In the genomic region with DNA sequence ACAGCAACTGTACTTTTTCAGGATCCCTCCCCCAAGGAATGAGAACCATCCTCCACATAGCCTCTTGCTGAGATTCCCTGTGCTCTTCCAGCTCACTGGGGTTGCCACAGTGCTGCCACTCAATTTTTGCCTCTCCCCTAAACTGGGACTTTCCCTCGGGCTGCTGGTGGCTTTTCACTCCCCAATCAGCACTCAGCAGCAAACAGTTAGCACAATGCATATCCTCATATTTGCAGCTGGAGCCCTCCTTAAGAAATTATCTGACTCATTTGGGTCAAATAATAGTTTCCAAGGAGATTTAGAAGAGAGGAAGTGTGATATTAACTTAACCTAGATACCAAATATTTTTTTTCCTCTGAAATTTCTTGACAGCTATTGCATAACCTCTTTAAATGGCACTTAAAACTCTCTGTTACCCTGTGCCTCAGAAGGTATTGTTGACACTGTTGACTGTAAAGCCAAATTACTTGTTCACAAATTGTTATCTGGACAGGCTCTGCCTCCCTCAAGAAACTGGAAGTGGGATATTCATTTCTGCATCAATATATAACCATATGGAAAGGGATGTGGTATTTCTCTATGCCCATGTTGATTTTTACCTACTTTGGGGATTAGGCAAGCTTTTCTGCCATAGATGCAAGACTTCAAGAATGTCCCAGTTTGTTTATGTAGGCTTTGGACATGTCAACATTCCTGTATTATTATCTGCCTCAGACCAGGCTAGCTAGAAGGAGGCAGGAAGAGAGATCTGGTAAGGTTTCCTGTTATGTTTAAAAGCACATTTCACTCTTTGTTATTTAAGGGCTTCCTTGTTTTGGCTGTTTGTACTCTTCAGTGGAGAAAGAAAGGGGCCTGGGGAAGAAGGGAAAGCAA, we compare ENCODE assay signal across 1 cellular context.
TF ChIP-seq lines count a peak whose summit lies in the region.

No MANE protein-coding gene starts in this region.

TF ChIP-seq in GM23338, 12 proteins besides CTCF, POLR2A, EP300 and RAD21 (continued from another document):
- TF ChIP-seq POLR2AphosphoS5 (IDR thresholded peaks at IDR 0.05; ENCODE audit: low read depth) (no peak), STAT1 (IDR thresholded peaks at IDR 0.05; ENCODE audit: unreplicated experiment) (no peak), ZNF331 (CRISPR knock-in tag; IDR thresholded peaks at IDR 0.05; ENCODE audit: low read depth) (no peak), NANOG (IDR thresholded peaks at IDR 0.05; ENCODE audit: borderline replicate concordance) (no peak), EZH2 (IDR thresholded peaks at IDR 0.05; ENCODE audit: low read depth, unreplicated experiment) (no peak), CREB1 (CRISPR knock-in tag; IDR thresholded peaks at IDR 0.05; ENCODE audit: low read depth) (no peak)
- TF ChIP-seq, protein P1, sequence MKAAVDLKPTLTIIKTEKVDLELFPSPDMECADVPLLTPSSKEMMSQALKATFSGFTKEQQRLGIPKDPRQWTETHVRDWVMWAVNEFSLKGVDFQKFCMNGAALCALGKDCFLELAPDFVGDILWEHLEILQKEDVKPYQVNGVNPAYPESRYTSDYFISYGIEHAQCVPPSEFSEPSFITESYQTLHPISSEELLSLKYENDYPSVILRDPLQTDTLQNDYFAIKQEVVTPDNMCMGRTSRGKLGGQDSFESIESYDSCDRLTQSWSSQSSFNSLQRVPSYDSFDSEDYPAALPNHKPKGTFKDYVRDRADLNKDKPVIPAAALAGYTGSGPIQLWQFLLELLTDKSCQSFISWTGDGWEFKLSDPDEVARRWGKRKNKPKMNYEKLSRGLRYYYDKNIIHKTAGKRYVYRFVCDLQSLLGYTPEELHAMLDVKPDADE (IDR thresholded peaks at IDR 0.05), result no peak
- TF ChIP-seq, protein P2, sequence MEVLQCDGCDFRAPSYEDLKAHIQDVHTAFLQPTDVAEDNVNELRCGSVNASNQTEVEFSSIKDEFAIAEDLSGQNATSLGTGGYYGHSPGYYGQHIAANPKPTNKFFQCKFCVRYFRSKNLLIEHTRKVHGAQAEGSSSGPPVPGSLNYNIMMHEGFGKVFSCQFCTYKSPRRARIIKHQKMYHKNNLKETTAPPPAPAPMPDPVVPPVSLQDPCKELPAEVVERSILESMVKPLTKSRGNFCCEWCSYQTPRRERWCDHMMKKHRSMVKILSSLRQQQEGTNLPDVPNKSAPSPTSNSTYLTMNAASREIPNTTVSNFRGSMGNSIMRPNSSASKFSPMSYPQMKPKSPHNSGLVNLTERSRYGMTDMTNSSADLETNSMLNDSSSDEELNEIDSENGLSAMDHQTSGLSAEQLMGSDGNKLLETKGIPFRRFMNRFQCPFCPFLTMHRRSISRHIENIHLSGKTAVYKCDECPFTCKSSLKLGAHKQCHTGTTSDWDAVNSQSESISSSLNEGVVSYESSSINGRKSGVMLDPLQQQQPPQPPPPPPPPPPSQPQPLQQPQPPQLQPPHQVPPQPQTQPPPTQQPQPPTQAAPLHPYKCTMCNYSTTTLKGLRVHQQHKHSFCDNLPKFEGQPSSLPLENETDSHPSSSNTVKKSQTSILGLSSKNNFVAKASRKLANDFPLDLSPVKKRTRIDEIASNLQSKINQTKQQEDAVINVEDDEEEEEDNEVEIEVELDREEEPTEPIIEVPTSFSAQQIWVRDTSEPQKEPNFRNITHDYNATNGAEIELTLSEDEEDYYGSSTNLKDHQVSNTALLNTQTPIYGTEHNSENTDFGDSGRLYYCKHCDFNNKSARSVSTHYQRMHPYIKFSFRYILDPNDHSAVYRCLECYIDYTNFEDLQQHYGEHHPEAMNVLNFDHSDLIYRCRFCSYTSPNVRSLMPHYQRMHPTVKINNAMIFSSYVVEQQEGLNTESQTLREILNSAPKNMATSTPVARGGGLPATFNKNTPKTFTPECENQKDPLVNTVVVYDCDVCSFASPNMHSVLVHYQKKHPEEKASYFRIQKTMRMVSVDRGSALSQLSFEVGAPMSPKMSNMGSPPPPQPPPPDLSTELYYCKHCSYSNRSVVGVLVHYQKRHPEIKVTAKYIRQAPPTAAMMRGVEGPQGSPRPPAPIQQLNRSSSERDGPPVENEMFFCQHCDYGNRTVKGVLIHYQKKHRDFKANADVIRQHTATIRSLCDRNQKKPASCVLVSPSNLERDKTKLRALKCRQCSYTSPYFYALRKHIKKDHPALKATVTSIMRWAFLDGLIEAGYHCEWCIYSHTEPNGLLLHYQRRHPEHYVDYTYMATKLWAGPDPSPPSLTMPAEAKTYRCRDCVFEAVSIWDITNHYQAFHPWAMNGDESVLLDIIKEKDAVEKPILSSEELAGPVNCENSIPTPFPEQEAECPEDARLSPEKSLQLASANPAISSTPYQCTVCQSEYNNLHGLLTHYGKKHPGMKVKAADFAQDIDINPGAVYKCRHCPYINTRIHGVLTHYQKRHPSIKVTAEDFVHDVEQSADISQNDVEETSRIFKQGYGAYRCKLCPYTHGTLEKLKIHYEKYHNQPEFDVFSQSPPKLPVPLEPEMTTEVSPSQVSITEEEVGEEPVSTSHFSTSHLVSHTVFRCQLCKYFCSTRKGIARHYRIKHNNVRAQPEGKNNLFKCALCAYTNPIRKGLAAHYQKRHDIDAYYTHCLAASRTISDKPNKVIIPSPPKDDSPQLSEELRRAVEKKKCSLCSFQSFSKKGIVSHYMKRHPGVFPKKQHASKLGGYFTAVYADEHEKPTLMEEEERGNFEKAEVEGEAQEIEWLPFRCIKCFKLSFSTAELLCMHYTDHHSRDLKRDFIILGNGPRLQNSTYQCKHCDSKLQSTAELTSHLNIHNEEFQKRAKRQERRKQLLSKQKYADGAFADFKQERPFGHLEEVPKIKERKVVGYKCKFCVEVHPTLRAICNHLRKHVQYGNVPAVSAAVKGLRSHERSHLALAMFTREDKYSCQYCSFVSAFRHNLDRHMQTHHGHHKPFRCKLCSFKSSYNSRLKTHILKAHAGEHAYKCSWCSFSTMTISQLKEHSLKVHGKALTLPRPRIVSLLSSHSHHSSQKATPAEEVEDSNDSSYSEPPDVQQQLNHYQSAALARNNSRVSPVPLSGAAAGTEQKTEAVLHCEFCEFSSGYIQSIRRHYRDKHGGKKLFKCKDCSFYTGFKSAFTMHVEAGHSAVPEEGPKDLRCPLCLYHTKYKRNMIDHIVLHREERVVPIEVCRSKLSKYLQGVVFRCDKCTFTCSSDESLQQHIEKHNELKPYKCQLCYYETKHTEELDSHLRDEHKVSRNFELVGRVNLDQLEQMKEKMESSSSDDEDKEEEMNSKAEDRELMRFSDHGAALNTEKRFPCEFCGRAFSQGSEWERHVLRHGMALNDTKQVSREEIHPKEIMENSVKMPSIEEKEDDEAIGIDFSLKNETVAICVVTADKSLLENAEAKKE (CRISPR knock-in tag; IDR thresholded peaks at IDR 0.05), result no peak
